ENCODE assay signal across 14 cellular contexts in the genomic region with DNA sequence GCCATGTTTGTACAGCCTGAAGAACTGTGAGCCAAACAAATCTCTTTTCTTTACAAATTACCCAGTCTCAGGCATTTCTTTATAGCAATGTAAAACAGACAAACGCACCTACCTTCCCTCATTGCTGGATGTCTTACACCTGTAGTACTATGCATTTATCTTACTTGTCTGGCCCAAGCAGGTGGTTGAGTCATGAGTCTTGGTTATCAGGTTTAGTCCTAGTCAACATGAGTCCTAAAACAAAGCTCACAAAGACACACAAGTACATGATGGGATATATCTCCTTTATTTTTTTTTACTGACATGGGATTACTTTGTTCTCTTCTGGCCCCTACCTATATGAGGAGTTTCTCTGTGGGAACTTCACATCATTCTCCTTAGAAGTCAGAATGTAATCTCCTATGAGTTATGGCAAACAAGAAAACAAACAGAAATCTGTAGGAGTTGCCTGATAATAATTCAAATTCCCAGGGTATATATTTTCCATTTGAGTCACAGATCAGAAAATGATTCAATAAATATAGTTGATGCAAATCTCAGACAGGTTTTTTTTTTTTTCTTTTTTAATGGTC. TPM values are rescaled to one million over a fixed set of nuclear protein-coding genes. Genes with fewer than 3 reads are reported as not detected.
DNase-seq lines count a peak whose midpoint lies in the region; ATAC-seq and TF ChIP-seq lines count a peak whose summit lies in the region.
"Had no signal": no experiment of that assay in that cellular context is flagged by ENCODE, and none has a peak within 500 bp of the region (broad histone marks: within the 10 kb centered on the region; RNA-seq: fewer than 3 reads in every experiment).

No MANE protein-coding gene starts in this region.

- H3K9ac ChIP-seq in trophoblast cell (ENCODE audit: low read length), result no peak overlapping the region

- no peak overlapping the region for H2AFZ ChIP-seq in trophoblast cell (ENCODE audit: insufficient read depth, low read length, poor library complexity)

- no peak overlapping the region for H4K8ac ChIP-seq in trophoblast cell (ENCODE audit: low read depth, low read length)

- H3K4me1 ChIP-seq in SJCRH30 (peaks cover 15% of the 10 kb centered on the region; the same call in 1 of the 2 replicates), trophoblast cell (ENCODE audit: control insufficient read depth in 1 of 2, insufficient read depth in 2 of 2, low read length in 2 of 2) (peaks cover 7 to 12% of the 10 kb centered on the region in 2 experiments)
- peaks cover 5% of the 10 kb centered on the region for H3K4me1 ChIP-seq in CD8-positive, alpha-beta memory T cell (ENCODE audit: insufficient read depth, low read length)

- peaks cover 17% of the 10 kb centered on the region for H3K79me1 ChIP-seq in trophoblast cell (ENCODE audit: low read length)

- H2AK5ac ChIP-seq in trophoblast cell (ENCODE audit: low read length), result no peak overlapping the region

- peak overlapping the region; percentile 10; the same call in 1 of the 2 replicates for H3K27ac ChIP-seq in SJCRH30
- peak overlapping the region; percentile 99 for H3K27ac ChIP-seq in trophoblast cell (ENCODE audit: low read depth, low read length)
- no peak overlapping the region for H3K27ac ChIP-seq in CD8-positive, alpha-beta memory T cell (ENCODE audit: low read depth, low read length)
- H3K27ac ChIP-seq: sigmoid colon, tibial nerve had no signal

- DNase-seq in HCEC 1CT (peak; percentile 6), SJCRH30 (no peak), trophoblast cell (peak in 1 of 2 donors; percentile 57), GM13977 (ENCODE audit: low spot score) (no peak), KG1 (lab: John Stamatoyannopoulos, UW) (no peak)
- no peak for DNase-seq in CD8-positive, alpha-beta memory T cell
- DNase-seq: KBM-7; NCI-H146; sigmoid colon; stimulated activated CD4-positive, alpha-beta T cell treated with anti-CD3 and anti-CD28 coated beads, Interleukin-4, amount 100 ng/mL, for 4 hours had no signal

- POLR2A ChIA-PET in CD8-positive, alpha-beta memory T cell (lab: Charles Lee), result no interaction called here

- peaks cover 9 to 15% (median 9%) of the 10 kb centered on the region in 3 donors for H3K4me1 Mint-ChIP-seq in CD8-positive, alpha-beta memory T cell

- H3K4me3 ChIP-seq in SJCRH30, result no peak overlapping the region
- H3K4me3 ChIP-seq in trophoblast cell (ENCODE audit: low read depth, low read length), result no peak overlapping the region
- H3K4me3 ChIP-seq in CD8-positive, alpha-beta memory T cell (ENCODE audit: low read length), result no peak overlapping the region
- H3K4me3 ChIP-seq: sigmoid colon, tibial nerve had no signal

- H3K14ac ChIP-seq in trophoblast cell (ENCODE audit: low read length), result no peak overlapping the region

- no peaks in the 10 kb centered on the region for H3K36me3 ChIP-seq in SJCRH30
- no peaks in the 10 kb centered on the region for H3K36me3 ChIP-seq in trophoblast cell (ENCODE audit: control insufficient read depth in 1 of 2, insufficient read depth in 2 of 2, low read length in 2 of 2)
- H3K36me3 ChIP-seq in CD8-positive, alpha-beta memory T cell (ENCODE audit: insufficient read depth, low read length), result no peaks in the 10 kb centered on the region
- H3K36me3 ChIP-seq: sigmoid colon, tibial nerve had no signal

- no peak overlapping the region for H3K23ac ChIP-seq in trophoblast cell (ENCODE audit: low read length)

- H2BK12ac ChIP-seq in trophoblast cell (ENCODE audit: low read length), result peak overlapping the region; percentile 59

- H3K27me3 ChIP-seq in SJCRH30 (no peaks in the 10 kb centered on the region), trophoblast cell (ENCODE audit: insufficient read depth, low read length) (no peaks in the 10 kb centered on the region)
- no peaks in the 10 kb centered on the region for H3K27me3 ChIP-seq in CD8-positive, alpha-beta memory T cell (ENCODE audit: insufficient read depth, low read length, poor library complexity, severe bottlenecking)
- H3K27me3 ChIP-seq: sigmoid colon, tibial nerve had no signal

- H3K27me3 Mint-ChIP-seq in CD8-positive, alpha-beta memory T cell, result no peaks in the 10 kb centered on the region

- H3K4me3 Mint-ChIP-seq in CD8-positive, alpha-beta memory T cell, result no peak overlapping the region

- H4K12ac ChIP-seq in trophoblast cell (ENCODE audit: low read depth, low read length), result no peak overlapping the region

- H4K91ac ChIP-seq in trophoblast cell (ENCODE audit: low read depth, low read length), result peak overlapping the region; percentile 57

- H3K9me3 Mint-ChIP-seq in CD8-positive, alpha-beta memory T cell, result peaks cover 0 to under 1% (median under 1%) of the 10 kb centered on the region in 5 donors

- in situ Hi-C loops in GM13977 (cut with MboI; ENCODE audit: low pct_unique_long_range_greater_than_20kb, low sequenced_read_pairs, unreplicated experiment), result no loop called here

- no CpG with 5 or more reads among the region's 1 CpG for WGBS in trophoblast cell (ENCODE audit: extremely low coverage, insufficient coverage, insufficient read length)

- no peak overlapping the region for H3K4ac ChIP-seq in trophoblast cell (ENCODE audit: low read depth, low read length)

- no peaks in the 10 kb centered on the region; the same call in 1 of the 2 replicates for H3K9me3 ChIP-seq in SJCRH30 (replicated peaks)
- H3K9me3 ChIP-seq in trophoblast cell (ENCODE audit: insufficient read depth, low read depth, low read length), result no peaks in the 10 kb centered on the region
- H3K9me3 ChIP-seq in CD8-positive, alpha-beta memory T cell (ENCODE audit: low read length), result no peaks in the 10 kb centered on the region
- H3K9me3 ChIP-seq: sigmoid colon, tibial nerve had no signal

- H3K27ac Mint-ChIP-seq in CD8-positive, alpha-beta memory T cell, result no peak overlapping the region

- CTCF ChIA-PET in CD8-positive, alpha-beta memory T cell (lab: Charles Lee), result no interaction called here

- H3K18ac ChIP-seq in trophoblast cell (ENCODE audit: low read length), result no peak overlapping the region

- TF ChIP-seq CTCF in GM13977 (IDR thresholded peaks at IDR 0.05; ENCODE audit: extremely low read depth, insufficient read depth, missing control alignments), result no peak

- peak overlapping the region; percentile 56 for H2BK120ac ChIP-seq in trophoblast cell (ENCODE audit: insufficient read depth, low read length, poor library complexity)

- peak; percentile 65 for ATAC-seq in esophagus mucosa
- ATAC-seq in activated CD4-positive, CD25-positive, alpha-beta regulatory T cell treated with anti-CD3 and anti-CD28 coated beads, Interleukin-2, amount 50 U/mL, for 24 hours, result no peak

- H3K36me3 Mint-ChIP-seq in CD8-positive, alpha-beta memory T cell, result peaks cover 0 to 2% (median 0%) of the 10 kb centered on the region in 3 donors

- peak overlapping the region; percentile 16 for H2BK5ac ChIP-seq in trophoblast cell (ENCODE audit: low read depth, low read length, poor library complexity)

- no peak overlapping the region for H3K4me2 ChIP-seq in trophoblast cell (ENCODE audit: low read length)

- H3K79me2 ChIP-seq in trophoblast cell (ENCODE audit: control insufficient read depth, insufficient read depth, low read length, poor library complexity), result no peaks in the 10 kb centered on the region

RNA-seq across cellular contexts. Expression of a gene that starts 33.6 kb away (rescaled TPM):
- not detected in 2 replicates for total RNA-seq in SJCRH30 (2014; rRNA removed; shearing (Covaris generic))
- 0.12 TPM for total RNA-seq in esophagus mucosa
- 0.14 TPM in 1 of 2 replicates, not detected in the other for polyA plus RNA-seq in trophoblast cell (2013)
- total RNA-seq in CD8-positive, alpha-beta memory T cell, result not detected
- not detected for polyA plus RNA-seq in CD8-positive, alpha-beta memory T cell
- total RNA-seq: NCI-H460, sigmoid colon, tibial nerve had no signal

RNA-seq across cellular contexts. Expression of a gene that starts 41.4 kb away (rescaled TPM):
- 27.8 and 31.7 TPM in 2 replicates for total RNA-seq in SJCRH30 (2014; rRNA removed; shearing (Covaris generic))
- 60.1 TPM for total RNA-seq in esophagus mucosa
- 57.9 and 58.5 TPM in 2 replicates for polyA plus RNA-seq in trophoblast cell (2013)
- total RNA-seq in CD8-positive, alpha-beta memory T cell, result 10 to 100 TPM; 19.1 to 24.1 TPM
- 40.8 TPM for polyA plus RNA-seq in CD8-positive, alpha-beta memory T cell
